27 cellular contexts compared by ENCODE assay signal in genomic region chr18:75439356-75439755, GRCh38. TPM values are rescaled to one million over a fixed set of nuclear protein-coding genes. Genes with fewer than 3 reads are reported as not detected.
"Had no signal": no experiment of that assay in that cellular context is flagged by ENCODE, and none has a peak within 500 bp of the region (broad histone marks: within the 10 kb centered on the region; RNA-seq: fewer than 3 reads in every experiment).

No MANE protein-coding gene starts in this region.

- H3K27ac Mint-ChIP-seq: activated naive CD4-positive, alpha-beta T cell treated with anti-CD3 and anti-CD28 coated beads for 36 hours; activated naive CD8-positive, alpha-beta T cell treated with anti-CD3 and anti-CD28 coated beads, Interleukin-2, amount 10 ng/mL, durations not matched to agents 7 days and 5 days; natural killer cell treated with Interleukin-12 subunit alpha and Interleukin-12 subunit beta and Interleukin-15 and Interleukin-18, amount 100 ng/mL, for 72 hours had no signal

- ATAC-seq: heart right ventricle; left cardiac atrium; natural killer cell treated with Interleukin-12 subunit alpha and Interleukin-12 subunit beta and Interleukin-15 and Interleukin-18, amount 100 ng/mL, for 72 hours; stimulated activated naive CD8-positive, alpha-beta T cell treated with anti-CD3 and anti-CD28 coated beads, Interleukin-15, Interleukin-2, amounts not matched to agents 100 U/mL and 50 U/mL, for 24 hours had no signal

- H3K4me1 ChIP-seq: breast epithelium, esophagus squamous epithelium, heart right ventricle, prostate gland, upper lobe of left lung had no signal

- H3K36me3 ChIP-seq: breast epithelium, esophagus squamous epithelium, heart right ventricle, neutrophil, ovary, prostate gland, upper lobe of left lung had no signal

- H3K9me3 ChIP-seq: breast epithelium, esophagus squamous epithelium, heart right ventricle, neutrophil, ovary, prostate gland, upper lobe of left lung had no signal

- DNase-seq: activated CD4-positive, alpha-beta T cell treated with anti-CD3 and anti-CD28 coated beads for 4 hours; activated CD4-positive, alpha-beta T cell treated with anti-CD3 and anti-CD28 coated beads, Interleukin-2, amount 50 U/mL, for 48 hours; activated CD4-positive, CD25-positive, alpha-beta regulatory T cell; activated effector memory CD4-positive, alpha-beta T cell treated with Interleukin-2 at 50 U/mL for 16 hours; activated naive CD4-positive, alpha-beta T cell treated with anti-CD3 and anti-CD28 coated beads for 36 hours; activated naive CD8-positive, alpha-beta T cell treated with anti-CD3 and anti-CD28 coated beads, Interleukin-2, amount 10 ng/mL, durations not matched to agents 7 days and 5 days; activated T-cell treated with anti-CD3 and anti-CD28 coated beads, Interleukin-2, amount 50 U/mL, for 48 hours; amniotic stem cell; esophagus squamous epithelium; heart right ventricle; islet precursor cell; left cardiac atrium; midbrain; ovary; stimulated activated CD4-positive, alpha-beta T cell treated with anti-CD3 and anti-CD28 coated beads, Interleukin-12 subunit alpha, Interleukin-12 subunit beta, amount 100 ng/mL, for 4 hours; stimulated activated CD4-positive, alpha-beta T cell treated with anti-CD3 and anti-CD28 coated beads, Interleukin-4, amount 100 ng/mL, for 4 hours; stimulated activated naive CD8-positive, alpha-beta T cell treated with anti-CD3 and anti-CD28 coated beads, Interleukin-15, Interleukin-2, amounts not matched to agents 100 U/mL and 50 U/mL, for 24 hours; upper lobe of left lung had no signal

- H3K4me3 Mint-ChIP-seq: activated naive CD4-positive, alpha-beta T cell treated with anti-CD3 and anti-CD28 coated beads for 36 hours; activated naive CD8-positive, alpha-beta T cell treated with anti-CD3 and anti-CD28 coated beads, Interleukin-2, amount 10 ng/mL, durations not matched to agents 7 days and 5 days; natural killer cell treated with Interleukin-12 subunit alpha and Interleukin-12 subunit beta and Interleukin-15 and Interleukin-18, amount 100 ng/mL, for 72 hours had no signal

- H3K27ac ChIP-seq: breast epithelium, coronary artery, esophagus squamous epithelium, heart right ventricle, neutrophil, ovary, prostate gland, upper lobe of left lung had no signal

- H3K36me3 Mint-ChIP-seq: activated naive CD8-positive, alpha-beta T cell treated with anti-CD3 and anti-CD28 coated beads, Interleukin-2, amount 10 ng/mL, durations not matched to agents 7 days and 5 days; natural killer cell treated with Interleukin-12 subunit alpha and Interleukin-12 subunit beta and Interleukin-15 and Interleukin-18, amount 100 ng/mL, for 72 hours had no signal

- H3K4me3 ChIP-seq: breast epithelium, coronary artery, esophagus squamous epithelium, heart right ventricle, ovary, prostate gland, upper lobe of left lung had no signal

- H3K27me3 ChIP-seq: breast epithelium, ovary, upper lobe of left lung had no signal

- H3K9me3 Mint-ChIP-seq: activated naive CD4-positive, alpha-beta T cell treated with anti-CD3 and anti-CD28 coated beads for 36 hours; activated naive CD8-positive, alpha-beta T cell treated with anti-CD3 and anti-CD28 coated beads, Interleukin-2, amount 10 ng/mL, durations not matched to agents 7 days and 5 days; natural killer cell treated with Interleukin-12 subunit alpha and Interleukin-12 subunit beta and Interleukin-15 and Interleukin-18, amount 100 ng/mL, for 72 hours had no signal

RNA-seq across cellular contexts. Expression of gene SMIM21, which starts 11.9 kb away (rescaled TPM):
- total RNA-seq: activated CD8-positive, alpha-beta memory T cell treated with anti-CD3 and anti-CD28 coated beads for 36 hours; activated naive CD4-positive, alpha-beta T cell treated with anti-CD3 and anti-CD28 coated beads for 36 hours; activated naive CD8-positive, alpha-beta T cell treated with anti-CD3 and anti-CD28 coated beads, Interleukin-2, amount 10 ng/mL, durations not matched to agents 7 days and 5 days; breast epithelium; esophagus squamous epithelium; fibroblast of villous mesenchyme; heart right ventricle; left cardiac atrium; liver; natural killer cell treated with Interleukin-12 subunit alpha and Interleukin-12 subunit beta and Interleukin-15 and Interleukin-18, amount 100 ng/mL, for 72 hours; ovary; subcutaneous adipose tissue; upper lobe of left lung had no signal
- polyA plus RNA-seq: heart right ventricle, liver, ovary had no signal
